Comparison of ENCODE assay signal across 28 cellular contexts in the genomic region with DNA sequence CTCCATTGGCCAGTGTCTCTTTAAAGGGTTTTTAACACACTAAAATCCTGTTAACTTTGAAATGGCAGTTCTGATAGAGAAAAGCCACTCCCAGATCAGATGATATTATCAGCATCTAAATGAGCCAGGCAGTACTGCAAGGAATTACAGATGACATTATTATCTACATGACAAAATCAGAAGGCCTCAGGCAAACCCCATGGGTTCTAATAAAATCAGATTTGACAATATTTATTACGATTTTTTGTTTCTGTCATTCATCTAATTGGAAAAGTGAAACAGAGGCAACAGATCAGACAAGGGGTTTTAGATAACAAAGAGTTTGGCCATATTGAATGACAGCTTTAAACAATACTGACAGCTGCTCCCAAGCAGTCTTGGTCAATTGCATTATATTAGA.
"Had no signal": no experiment of that assay in that cellular context is flagged by ENCODE, and none has a peak within 500 bp of the region (broad histone marks: within the 10 kb centered on the region; RNA-seq: fewer than 3 reads in every experiment).

No MANE protein-coding gene starts in this region.

- H3K4me3 Mint-ChIP-seq: activated CD8-positive, alpha-beta memory T cell treated with anti-CD3 and anti-CD28 coated beads, Interleukin-2, amount 10 ng/mL, durations not matched to agents 7 days and 5 days; activated CD8-positive, alpha-beta T cell treated with anti-CD3 and anti-CD28 coated beads, Interleukin-2, amount 10 ng/mL, durations not matched to agents 7 days and 5 days; activated T-cell treated with anti-CD3 and anti-CD28 coated beads, Interleukin-2, amount 50 U/mL, for 72 hours; central memory CD8-positive, alpha-beta T cell; naive thymus-derived CD4-positive, alpha-beta T cell; stimulated activated naive B cell treated with anti-CD40 and anti-IgM and Interleukin-4, amounts not matched to agents 10 μg/mL and 1 μg/mL and 100 μg/mL, for 72 hours; WTC11 had no signal

- DNase-seq: activated CD4-positive, alpha-beta T cell treated with anti-CD3 and anti-CD28 coated beads for 1 hour; activated CD4-positive, alpha-beta T cell treated with anti-CD3 and anti-CD28 coated beads, Interleukin-2, amount 50 U/mL, for 1 hour; activated CD8-positive, alpha-beta memory T cell treated with anti-CD3 and anti-CD28 coated beads, Interleukin-2, amount 10 ng/mL, durations not matched to agents 7 days and 5 days; activated CD8-positive, alpha-beta T cell treated with anti-CD3 and anti-CD28 coated beads, Interleukin-2, amount 10 ng/mL, durations not matched to agents 7 days and 5 days; activated naive CD4-positive, alpha-beta T cell; activated T-cell treated with anti-CD3 and anti-CD28 coated beads, Interleukin-2, amount 50 U/mL, for 72 hours; dermis blood vessel endothelial cell; effector CD4-positive, alpha-beta T cell; gastrocnemius medialis; glutamatergic neuron; islet precursor cell; left colon; midbrain; naive thymus-derived CD4-positive, alpha-beta T cell; nucleus accumbens; pancreas; stimulated activated CD4-positive, alpha-beta T cell treated with anti-CD3 and anti-CD28 coated beads, Interleukin-15, amount 100 ng/mL, for 24 hours; stimulated activated CD4-positive, alpha-beta T cell treated with anti-CD3 and anti-CD28 coated beads, Interleukin-2, amount 100 ng/mL, for 24 hours; stimulated activated naive B cell treated with anti-CD40 and anti-IgM and Interleukin-4, amounts not matched to agents 10 μg/mL and 1 μg/mL and 100 μg/mL, for 72 hours; stomach; thyroid gland; upper lobe of left lung had no signal

- H3K4me1 ChIP-seq: gastrocnemius medialis, pancreas, prostate gland, stomach, thyroid gland, upper lobe of left lung, vagina had no signal

- H3K4me3 ChIP-seq: gastrocnemius medialis, pancreas, prostate gland, stomach, thyroid gland, upper lobe of left lung, vagina had no signal

- H3K27ac ChIP-seq: epithelial cell of prostate, gastrocnemius medialis, pancreas, prostate gland, stomach, thyroid gland, upper lobe of left lung, vagina had no signal

- H3K36me3 Mint-ChIP-seq: activated CD8-positive, alpha-beta memory T cell treated with anti-CD3 and anti-CD28 coated beads, Interleukin-2, amount 10 ng/mL, durations not matched to agents 7 days and 5 days; activated naive CD4-positive, alpha-beta T cell treated with anti-CD3 and anti-CD28 coated beads, Interleukin-2, amount 50 U/mL, for 72 hours; naive thymus-derived CD4-positive, alpha-beta T cell; stimulated activated naive B cell treated with anti-CD40 and anti-IgM and Interleukin-4, amounts not matched to agents 10 μg/mL and 1 μg/mL and 100 μg/mL, for 72 hours had no signal

- ATAC-seq: activated CD8-positive, alpha-beta memory T cell treated with anti-CD3 and anti-CD28 coated beads, Interleukin-2, amount 10 ng/mL, durations not matched to agents 7 days and 5 days; activated CD8-positive, alpha-beta T cell treated with anti-CD3 and anti-CD28 coated beads, Interleukin-2, amount 10 ng/mL, durations not matched to agents 7 days and 5 days; activated naive CD4-positive, alpha-beta T cell treated with anti-CD3 and anti-CD28 coated beads, Interleukin-2, amount 50 U/mL, for 72 hours; activated T-cell treated with anti-CD3 and anti-CD28 coated beads, Interleukin-2, amount 50 U/mL, for 72 hours; gastrocnemius medialis; left colon; naive thymus-derived CD4-positive, alpha-beta T cell; pancreas; stimulated activated naive B cell treated with anti-CD40 and anti-IgM and Interleukin-4, amounts not matched to agents 10 μg/mL and 1 μg/mL and 100 μg/mL, for 72 hours; WTC11 had no signal

- H3K27me3 Mint-ChIP-seq: activated CD8-positive, alpha-beta memory T cell treated with anti-CD3 and anti-CD28 coated beads, Interleukin-2, amount 10 ng/mL, durations not matched to agents 7 days and 5 days; central memory CD8-positive, alpha-beta T cell; stimulated activated naive B cell treated with anti-CD40 and anti-IgM and Interleukin-4, amounts not matched to agents 10 μg/mL and 1 μg/mL and 100 μg/mL, for 72 hours had no signal

- H3K4me1 Mint-ChIP-seq: activated CD8-positive, alpha-beta memory T cell treated with anti-CD3 and anti-CD28 coated beads, Interleukin-2, amount 10 ng/mL, durations not matched to agents 7 days and 5 days; central memory CD8-positive, alpha-beta T cell; naive thymus-derived CD4-positive, alpha-beta T cell; stimulated activated naive B cell treated with anti-CD40 and anti-IgM and Interleukin-4, amounts not matched to agents 10 μg/mL and 1 μg/mL and 100 μg/mL, for 72 hours had no signal

- H3K27ac Mint-ChIP-seq: activated CD8-positive, alpha-beta memory T cell treated with anti-CD3 and anti-CD28 coated beads, Interleukin-2, amount 10 ng/mL, durations not matched to agents 7 days and 5 days; activated CD8-positive, alpha-beta T cell treated with anti-CD3 and anti-CD28 coated beads, Interleukin-2, amount 10 ng/mL, durations not matched to agents 7 days and 5 days; activated naive CD4-positive, alpha-beta T cell treated with anti-CD3 and anti-CD28 coated beads, Interleukin-2, amount 50 U/mL, for 72 hours; activated T-cell treated with anti-CD3 and anti-CD28 coated beads, Interleukin-2, amount 50 U/mL, for 72 hours; naive thymus-derived CD4-positive, alpha-beta T cell; stimulated activated naive B cell treated with anti-CD40 and anti-IgM and Interleukin-4, amounts not matched to agents 10 μg/mL and 1 μg/mL and 100 μg/mL, for 72 hours; WTC11 had no signal

- H3K9me3 ChIP-seq: gastrocnemius medialis, pancreas, prostate gland, stomach, thyroid gland, upper lobe of left lung, vagina had no signal

- H3K27me3 ChIP-seq: gastrocnemius medialis, pancreas, stomach, thyroid gland, upper lobe of left lung, vagina had no signal

- H3K36me3 ChIP-seq: pancreas, prostate gland, thyroid gland had no signal

- H3K9me3 Mint-ChIP-seq: central memory CD8-positive, alpha-beta T cell; stimulated activated naive B cell treated with anti-CD40 and anti-IgM and Interleukin-4, amounts not matched to agents 10 μg/mL and 1 μg/mL and 100 μg/mL, for 72 hours; WTC11 had no signal
